ENCODE assay signal across 8 cellular contexts in genomic region chr7:150323682-150324365, GRCh38. TPM values are rescaled to one million over a fixed set of nuclear protein-coding genes. Genes with fewer than 3 reads are reported as not detected.
DNase-seq lines count a peak whose midpoint lies in the region; ATAC-seq and TF ChIP-seq lines count a peak whose summit lies in the region.

No MANE protein-coding gene starts in this region.

- 24% methylated on average over 16 of the region's 16 CpGs for WGBS in smooth muscle cell (ENCODE audit: low lambda C conversion rate)

- H3K4me2 ChIP-seq in smooth muscle cell: peak overlapping the region; percentile 92

- H3K9ac ChIP-seq in smooth muscle cell (ENCODE audit: low read depth): peak overlapping the region; percentile 47

- no peaks in the 10 kb centered on the region for H3K9me3 ChIP-seq in right atrium auricular region
- no peaks in the 10 kb centered on the region for H3K9me3 ChIP-seq in smooth muscle cell (replicated peaks; ENCODE audit: low read depth)

- H3K4me3 Mint-ChIP-seq in activated CD4-positive, alpha-beta T cell treated with anti-CD3 and anti-CD28 coated beads for 36 hours: peak overlapping the region; percentile 91
- peak overlapping the region; percentile 97 for H3K4me3 Mint-ChIP-seq in activated T-helper 1 cell treated with anti-CD3 and anti-CD28 coated beads, Interleukin-12 subunit alpha, Interleukin-12 subunit beta, Interleukin-2, Interleukin-4 antibody, amounts not matched to agents 30 ng/mL and 10 ng/mL and 1 ng/mL, durations not matched to agents 14 hours and 24 hours and 36 hours

- H3K27me3 Mint-ChIP-seq in activated CD4-positive, alpha-beta T cell treated with anti-CD3 and anti-CD28 coated beads for 36 hours: no peaks in the 10 kb centered on the region
- no peaks in the 10 kb centered on the region for H3K27me3 Mint-ChIP-seq in activated T-helper 1 cell treated with anti-CD3 and anti-CD28 coated beads, Interleukin-12 subunit alpha, Interleukin-12 subunit beta, Interleukin-2, Interleukin-4 antibody, amounts not matched to agents 30 ng/mL and 10 ng/mL and 1 ng/mL, durations not matched to agents 14 hours and 24 hours and 36 hours (ENCODE audit: insufficient read depth)

- TF ChIP-seq CTCF in right atrium auricular region (IDR thresholded peaks at IDR 0.05) (no peak), smooth muscle cell (IDR thresholded peaks at IDR 0.05; ENCODE audit: borderline replicate concordance, insufficient read depth, poor library complexity, severe bottlenecking) (no peak)

- no peaks in the 10 kb centered on the region for H3F3A ChIP-seq in smooth muscle cell (ENCODE audit: low read depth)

- H3K4me3 ChIP-seq in right atrium auricular region (peak overlapping the region; percentile 60 to 68), smooth muscle cell (peak overlapping the region; percentile 63)

- H3K27me3 ChIP-seq in right atrium auricular region (no peaks in the 10 kb centered on the region), smooth muscle cell (ENCODE audit: low read depth) (no peaks in the 10 kb centered on the region)

- ATAC-seq in activated CD4-positive, alpha-beta T cell treated with anti-CD3 and anti-CD28 coated beads for 36 hours: peak; percentile 16
- ATAC-seq in HG03442 (IDR thresholded peaks at IDR 0.05; ENCODE audit: unreplicated experiment): peak; percentile 8

- no peak for DNase-seq in activated CD4-positive, alpha-beta T cell treated with anti-CD3 and anti-CD28 coated beads for 36 hours
- no peak for DNase-seq in activated CD4-positive, alpha-beta T cell treated with anti-CD3 and anti-CD28 coated beads for 4 hours
- no peak for DNase-seq in activated T-helper 1 cell treated with anti-CD3 and anti-CD28 coated beads, Interleukin-12 subunit alpha, Interleukin-12 subunit beta, Interleukin-2, Interleukin-4 antibody, amounts not matched to agents 30 ng/mL and 10 ng/mL and 1 ng/mL, durations not matched to agents 14 hours and 24 hours and 36 hours (ENCODE audit: low spot score)
- no peak for DNase-seq in right atrium auricular region (ENCODE audit: low spot score)
- DNase-seq in smooth muscle cell (lab: John Stamatoyannopoulos, UW; ENCODE audit: unreplicated experiment): no peak
- no peak for DNase-seq in mesenteric fat pad (ENCODE audit: low spot score)
- DNase-seq in putamen (ENCODE audit: low spot score): no peak

- H3K36me3 ChIP-seq in right atrium auricular region (no peaks in the 10 kb centered on the region), smooth muscle cell (ENCODE audit: low read depth) (no peaks in the 10 kb centered on the region)

- peak overlapping the region; percentile 98 for H2AFZ ChIP-seq in smooth muscle cell (ENCODE audit: low read depth)

- H3K36me3 Mint-ChIP-seq in activated CD4-positive, alpha-beta T cell treated with anti-CD3 and anti-CD28 coated beads for 36 hours (ENCODE audit: low read depth): peaks cover 39% of the 10 kb centered on the region
- H3K36me3 Mint-ChIP-seq in activated T-helper 1 cell treated with anti-CD3 and anti-CD28 coated beads, Interleukin-12 subunit alpha, Interleukin-12 subunit beta, Interleukin-2, Interleukin-4 antibody, amounts not matched to agents 30 ng/mL and 10 ng/mL and 1 ng/mL, durations not matched to agents 14 hours and 24 hours and 36 hours (ENCODE audit: low read depth): peaks cover 32% of the 10 kb centered on the region

- no peaks in the 10 kb centered on the region for H3K79me2 ChIP-seq in smooth muscle cell (ENCODE audit: low read depth)

- H3K4me1 Mint-ChIP-seq in activated CD4-positive, alpha-beta T cell treated with anti-CD3 and anti-CD28 coated beads for 36 hours: peaks cover 52% of the 10 kb centered on the region
- H3K4me1 Mint-ChIP-seq in activated T-helper 1 cell treated with anti-CD3 and anti-CD28 coated beads, Interleukin-12 subunit alpha, Interleukin-12 subunit beta, Interleukin-2, Interleukin-4 antibody, amounts not matched to agents 30 ng/mL and 10 ng/mL and 1 ng/mL, durations not matched to agents 14 hours and 24 hours and 36 hours (ENCODE audit: low read depth): peaks cover 62% of the 10 kb centered on the region

- H3K9me3 Mint-ChIP-seq in activated CD4-positive, alpha-beta T cell treated with anti-CD3 and anti-CD28 coated beads for 36 hours (ENCODE audit: low read depth): no peaks in the 10 kb centered on the region
- no peaks in the 10 kb centered on the region for H3K9me3 Mint-ChIP-seq in activated T-helper 1 cell treated with anti-CD3 and anti-CD28 coated beads, Interleukin-12 subunit alpha, Interleukin-12 subunit beta, Interleukin-2, Interleukin-4 antibody, amounts not matched to agents 30 ng/mL and 10 ng/mL and 1 ng/mL, durations not matched to agents 14 hours and 24 hours and 36 hours

- peak overlapping the region; percentile 99 for H3K27ac Mint-ChIP-seq in activated CD4-positive, alpha-beta T cell treated with anti-CD3 and anti-CD28 coated beads for 36 hours
- peak overlapping the region; percentile 99 for H3K27ac Mint-ChIP-seq in activated T-helper 1 cell treated with anti-CD3 and anti-CD28 coated beads, Interleukin-12 subunit alpha, Interleukin-12 subunit beta, Interleukin-2, Interleukin-4 antibody, amounts not matched to agents 30 ng/mL and 10 ng/mL and 1 ng/mL, durations not matched to agents 14 hours and 24 hours and 36 hours

- no peaks in the 10 kb centered on the region for H4K20me1 ChIP-seq in smooth muscle cell (ENCODE audit: low read depth)

- H3K27ac ChIP-seq in right atrium auricular region: peak overlapping the region; percentile 70
- H3K27ac ChIP-seq in smooth muscle cell (ENCODE audit: low read depth): no peak overlapping the region

- intact Hi-C loops in activated CD4-positive, alpha-beta T cell treated with anti-CD3 and anti-CD28 coated beads for 36 hours (cut with DNase I, micrococcal nuclease): loop anchor here (1.0 to 5.0 kb wide), 15 partner anchors 33 to 1308 kb away; partner anchors contain the start of genes ZNF775 (in 2 of the 2), ATP6V0E2 (in 1 of the 2), GIMAP5 (in 1 of the 2) and NUB1 (in 1 of the 2)
- intact Hi-C loops in activated T-helper 1 cell treated with anti-CD3 and anti-CD28 coated beads, Interleukin-12 subunit alpha, Interleukin-12 subunit beta, Interleukin-2, Interleukin-4 antibody, amounts not matched to agents 30 ng/mL and 10 ng/mL and 1 ng/mL, durations not matched to agents 14 hours and 24 hours and 36 hours (cut with micrococcal nuclease): loop anchor here (1.0 to 10.0 kb wide), 11 partner anchors 32 to 1295 kb away; partner anchors contain the start of genes ATP6V0E2, FASTK, PDIA4 and TMUB1

- POLR2A ChIA-PET in activated CD4-positive, alpha-beta T cell treated with anti-CD3 and anti-CD28 coated beads for 36 hours (lab: Charles Lee): no interaction called here

- CTCF ChIA-PET in activated CD4-positive, alpha-beta T cell treated with anti-CD3 and anti-CD28 coated beads for 36 hours (lab: Charles Lee): interaction anchor here (0.6 to 0.9 kb wide), 2 partner anchors 50 to 835 kb away, joined by 3 read pairs; no protein-coding TSS in a partner anchor

- peaks cover 0 to 25% of the 10 kb centered on the region in 2 donors for H3K4me1 ChIP-seq in right atrium auricular region
- peaks cover 13% of the 10 kb centered on the region for H3K4me1 ChIP-seq in smooth muscle cell (ENCODE audit: low read depth)

RNA-seq across cellular contexts. Expression of gene ACTR3C, which starts 0.5 kb away (rescaled TPM):
- total RNA-seq in activated CD4-positive, alpha-beta T cell treated with anti-CD3 and anti-CD28 coated beads for 36 hours: 1 to 10 TPM; 3.2 to 4.7 TPM
- 8.2 and 9.8 TPM in 2 replicates for total RNA-seq in activated T-helper 1 cell treated with anti-CD3 and anti-CD28 coated beads, Interleukin-12 subunit alpha, Interleukin-12 subunit beta, Interleukin-2, Interleukin-4 antibody, amounts not matched to agents 30 ng/mL and 10 ng/mL and 1 ng/mL, durations not matched to agents 14 hours and 24 hours and 36 hours
- total RNA-seq in right atrium auricular region (1 to 10 TPM; 3.2 to 4.1 TPM), smooth muscle cell (1.7 and 7.6 TPM in 2 replicates), mesenteric fat pad (2.6 TPM)
- 0.89 and 2.4 TPM in 2 replicates for polyA plus RNA-seq in smooth muscle cell

RNA-seq across cellular contexts. Expression of gene LRRC61, which starts 0.7 kb away (rescaled TPM):
- total RNA-seq in activated CD4-positive, alpha-beta T cell treated with anti-CD3 and anti-CD28 coated beads for 36 hours: 10 to 100 TPM; 13.0 to 17.4 TPM
- total RNA-seq in activated T-helper 1 cell treated with anti-CD3 and anti-CD28 coated beads, Interleukin-12 subunit alpha, Interleukin-12 subunit beta, Interleukin-2, Interleukin-4 antibody, amounts not matched to agents 30 ng/mL and 10 ng/mL and 1 ng/mL, durations not matched to agents 14 hours and 24 hours and 36 hours: 24.9 and 26.1 TPM in 2 replicates
- total RNA-seq in right atrium auricular region (1 to 10 TPM; 9.7 to 9.8 TPM), smooth muscle cell (6.9 and 7.4 TPM in 2 replicates), mesenteric fat pad (3.9 TPM)
- 14.7 and 16.6 TPM in 2 replicates for polyA plus RNA-seq in smooth muscle cell

RNA-seq across cellular contexts. Expression of gene RARRES2, which starts 17.6 kb away (rescaled TPM):
- not detected for total RNA-seq in activated CD4-positive, alpha-beta T cell treated with anti-CD3 and anti-CD28 coated beads for 36 hours
- total RNA-seq in activated T-helper 1 cell treated with anti-CD3 and anti-CD28 coated beads, Interleukin-12 subunit alpha, Interleukin-12 subunit beta, Interleukin-2, Interleukin-4 antibody, amounts not matched to agents 30 ng/mL and 10 ng/mL and 1 ng/mL, durations not matched to agents 14 hours and 24 hours and 36 hours: not detected in 2 replicates
- 100 to 1,000 TPM; 105 to 197 TPM for total RNA-seq in right atrium auricular region
- 23.6 and 23.8 TPM in 2 replicates for total RNA-seq in smooth muscle cell
- 31.8 and 37.5 TPM in 2 replicates for polyA plus RNA-seq in smooth muscle cell
- total RNA-seq in mesenteric fat pad: 210 TPM

RNA-seq across cellular contexts. Expression of gene REPIN1, which starts 44.8 kb away (rescaled TPM):
- 10 to 100 TPM; 48.2 to 55.6 TPM for total RNA-seq in activated CD4-positive, alpha-beta T cell treated with anti-CD3 and anti-CD28 coated beads for 36 hours
- 67.2 and 67.4 TPM in 2 replicates for total RNA-seq in activated T-helper 1 cell treated with anti-CD3 and anti-CD28 coated beads, Interleukin-12 subunit alpha, Interleukin-12 subunit beta, Interleukin-2, Interleukin-4 antibody, amounts not matched to agents 30 ng/mL and 10 ng/mL and 1 ng/mL, durations not matched to agents 14 hours and 24 hours and 36 hours
- total RNA-seq in right atrium auricular region (100 to 1,000 TPM in 1 of 2 donors, 10 to 100 TPM in 1; 100.0 to 110 TPM), smooth muscle cell (39.4 and 60.9 TPM in 2 replicates), mesenteric fat pad (82.1 TPM)
- polyA plus RNA-seq in smooth muscle cell: 55.5 and 68.1 TPM in 2 replicates

RNA-seq across cellular contexts. Expression of gene ZNF775, which starts 55.3 kb away (rescaled TPM):
- 1 to 10 TPM; 3.9 to 5.1 TPM for total RNA-seq in activated CD4-positive, alpha-beta T cell treated with anti-CD3 and anti-CD28 coated beads for 36 hours
- total RNA-seq in activated T-helper 1 cell treated with anti-CD3 and anti-CD28 coated beads, Interleukin-12 subunit alpha, Interleukin-12 subunit beta, Interleukin-2, Interleukin-4 antibody, amounts not matched to agents 30 ng/mL and 10 ng/mL and 1 ng/mL, durations not matched to agents 14 hours and 24 hours and 36 hours: 3.9 and 4.5 TPM in 2 replicates
- total RNA-seq in right atrium auricular region: 1 to 10 TPM; 4.1 to 6.2 TPM
- total RNA-seq in smooth muscle cell: 4.7 and 5.9 TPM in 2 replicates
- 16.8 and 23.8 TPM in 2 replicates for polyA plus RNA-seq in smooth muscle cell
- 1.6 TPM for total RNA-seq in mesenteric fat pad

Comparison
In these comparisons a context has a peak if more than half of its experiments do, and no peak if none do; other contexts are left out.
1. RNA of gene RARRES2, which starts 17.6 kb away (total RNA-seq): 210 TPM in mesenteric fat pad (single experiment), 105 to 197 TPM in right atrium auricular region and 23.6 to 23.8 TPM in smooth muscle cell; not detected in activated CD4-positive, alpha-beta T cell treated with anti-CD3 and anti-CD28 coated beads for 36 hours and not detected in activated T-helper 1 cell treated with anti-CD3 and anti-CD28 coated beads, Interleukin-12 subunit alpha, Interleukin-12 subunit beta, Interleukin-2, Interleukin-4 antibody, amounts not matched to agents 30 ng/mL and 10 ng/mL and 1 ng/mL, durations not matched to agents 14 hours and 24 hours and 36 hours; every median in the first group is over 10 times any median in the second.